Comparison of ENCODE assay signal across 26 cellular contexts in the genomic region with DNA sequence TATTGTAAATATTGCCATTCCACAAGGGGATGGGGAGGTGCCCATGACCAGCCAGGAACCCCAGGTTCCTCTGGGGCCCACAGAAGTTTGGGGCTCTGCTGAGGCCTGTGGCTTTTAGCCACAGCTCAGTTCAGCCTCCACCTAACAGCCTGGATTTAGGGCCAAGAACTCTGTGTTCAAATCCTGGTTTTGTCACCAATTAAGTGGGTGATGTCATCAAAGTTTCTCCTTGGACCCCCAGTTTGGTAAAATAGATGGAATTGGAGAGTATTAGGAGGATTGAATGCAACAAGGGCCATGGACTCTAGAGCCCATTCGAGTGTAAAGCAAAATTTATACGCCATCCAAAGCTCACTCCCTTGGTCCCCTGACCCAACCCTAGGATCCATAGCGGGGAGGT. TPM values are rescaled to one million over a fixed set of nuclear protein-coding genes. Genes with fewer than 3 reads are reported as not detected.
DNase-seq lines count a peak whose midpoint lies in the region; ATAC-seq, FAIRE-seq and TF ChIP-seq lines count a peak whose summit lies in the region.
"Had no signal": no experiment of that assay in that cellular context is flagged by ENCODE, and none has a peak within 500 bp of the region (broad histone marks: within the 10 kb centered on the region; RNA-seq: fewer than 3 reads in every experiment).

No MANE protein-coding gene starts in this region.

- no peak for TF ChIP-seq CTCF in HepG2 (CRISPR knock-in tag; IDR thresholded peaks at IDR 0.05)
- TF ChIP-seq CTCF in right lobe of liver (IDR thresholded peaks at IDR 0.05) = no peak

- H3K27me3 Mint-ChIP-seq in activated T-helper 2 cell treated with anti-CD3 and anti-CD28 coated beads, Interferon-gamma antibody, Interleukin-2, Interleukin-4, amounts not matched to agents 10 μg/mL and 5 μg/mL and 100 μg/mL, durations not matched to agents 14 hours and 24 hours and 36 hours (ENCODE audit: low read depth) = peaks cover 82% of the 10 kb centered on the region

- H3K27ac ChIP-seq in HepG2 (ENCODE audit: extremely low read length, insufficient read depth, low read length) (no peak overlapping the region), right lobe of liver (no peak overlapping the region)
- H3K27ac ChIP-seq: 22Rv1; A549; BLaER1 treated with 17β-estradiol and CSF1 and Interleukin-3, amounts not matched to agents 10 nM and 100 nM; GM23248 had no signal

- H3K9me3 ChIP-seq in HepG2 (ENCODE audit: low read length) (no peaks in the 10 kb centered on the region), right lobe of liver (no peaks in the 10 kb centered on the region)
- H3K9me3 ChIP-seq: A549; BE2C; BLaER1 treated with 17β-estradiol and CSF1 and Interleukin-3, amounts not matched to agents 10 nM and 100 nM had no signal

- no peak for ATAC-seq in HepG2
- ATAC-seq in right lobe of liver = no peak
- ATAC-seq in GM18517 (IDR thresholded peaks at IDR 0.05; ENCODE audit: unreplicated experiment) = no peak
- ATAC-seq in GM19463 (IDR thresholded peaks at IDR 0.05; ENCODE audit: unreplicated experiment) = no peak
- ATAC-seq: A549, GM12878, HCT116 had no signal

- no peak for TF ChIP-seq EP300 in HepG2 (IDR thresholded peaks at IDR 0.05; ENCODE audit: low read depth in 2 of 2, low read length in 2 of 2)
- no peak for TF ChIP-seq EP300 in HepG2 (CRISPR knock-in tag; IDR thresholded peaks at IDR 0.05; ENCODE audit: borderline replicate concordance)

- H2AFZ ChIP-seq in HepG2 (ENCODE audit: low read length) = no peak overlapping the region
- H2AFZ ChIP-seq: GM23248 had no signal

- H3K9me3 Mint-ChIP-seq in activated T-helper 2 cell treated with anti-CD3 and anti-CD28 coated beads, Interferon-gamma antibody, Interleukin-2, Interleukin-4, amounts not matched to agents 10 μg/mL and 5 μg/mL and 100 μg/mL, durations not matched to agents 14 hours and 24 hours and 36 hours = no peaks in the 10 kb centered on the region
- H3K9me3 Mint-ChIP-seq: CD4-positive, alpha-beta T cell; CD8-positive, alpha-beta memory T cell had no signal

- H3K4me1 Mint-ChIP-seq in activated T-helper 2 cell treated with anti-CD3 and anti-CD28 coated beads, Interferon-gamma antibody, Interleukin-2, Interleukin-4, amounts not matched to agents 10 μg/mL and 5 μg/mL and 100 μg/mL, durations not matched to agents 14 hours and 24 hours and 36 hours (ENCODE audit: low read depth) = peaks cover 1% of the 10 kb centered on the region

- H3K4me1 ChIP-seq in HepG2 (ENCODE audit: insufficient read depth, low read length) (peaks cover 3% of the 10 kb centered on the region), right lobe of liver (peaks cover 0 to 5% (median under 1%) of the 10 kb centered on the region in 4 donors)

- FAIRE-seq in HepG2 (lab: Jason Lieb, UNC) = no peak
- FAIRE-seq: A549, D721Med, GM12878, H1 had no signal

- H3K27me3 ChIP-seq in HepG2 (ENCODE audit: control insufficient read depth in 1 of 2, insufficient read depth in 2 of 2, low read length in 2 of 2) (peaks cover 40 to 93% of the 10 kb centered on the region in 2 experiments), right lobe of liver (peaks cover 11 to 35% of the 10 kb centered on the region in 2 donors)
- H3K27me3 ChIP-seq: BE2C had no signal

- no peak for TF ChIP-seq POLR2A in HepG2 (IDR thresholded peaks at IDR 0.05; ENCODE audit: insufficient read depth in 1 of 2, low read depth in 2 of 2, low read length in 2 of 2)
- no peak for TF ChIP-seq POLR2A in right lobe of liver (IDR thresholded peaks at IDR 0.05)

- H4K20me1 ChIP-seq in HepG2 (ENCODE audit: insufficient read depth, low read length) = peaks cover 9% of the 10 kb centered on the region; the same call in 1 of the 2 replicates

- no peak overlapping the region for H3K4me2 ChIP-seq in HepG2 (ENCODE audit: low read depth, low read length)
- H3K4me2 ChIP-seq: A549; BLaER1 treated with 17β-estradiol and CSF1 and Interleukin-3, amounts not matched to agents 10 nM and 100 nM had no signal

- no peak for TF ChIP-seq RAD21 in HepG2 (CRISPR knock-in tag; IDR thresholded peaks at IDR 0.05)

- H3K36me3 ChIP-seq in HepG2 (replicated peaks in 1 of 2; ENCODE audit: control insufficient read depth in 1 of 2, insufficient read depth in 2 of 2, low read length in 2 of 2) = no peaks in the 10 kb centered on the region
- no peaks in the 10 kb centered on the region for H3K36me3 ChIP-seq in right lobe of liver
- H3K36me3 ChIP-seq: BLaER1 treated with 17β-estradiol and CSF1 and Interleukin-3, amounts not matched to agents 10 nM and 100 nM had no signal

- WGBS in HepG2 (ENCODE audit: low lambda C conversion rate) = 13% methylated on average over 3 of the region's 3 CpGs
- 57% methylated on average over 2 of the region's 3 CpGs for WGBS in right lobe of liver (ENCODE audit: insufficient coverage, low coverage, low lambda C conversion rate, missing lambda C conversion rate)

- no peak overlapping the region for H3K27ac Mint-ChIP-seq in activated T-helper 2 cell treated with anti-CD3 and anti-CD28 coated beads, Interferon-gamma antibody, Interleukin-2, Interleukin-4, amounts not matched to agents 10 μg/mL and 5 μg/mL and 100 μg/mL, durations not matched to agents 14 hours and 24 hours and 36 hours
- H3K27ac Mint-ChIP-seq: CD4-positive, alpha-beta T cell; CD8-positive, alpha-beta memory T cell; H9 had no signal

- CTCF ChIA-PET in HepG2 (lab: Yijun Ruan, JAX; ENCODE audit: low intra/inter-chr PET ratio, low total read pairs) = no interaction called here

- no peak overlapping the region for H3K4me3 Mint-ChIP-seq in activated T-helper 2 cell treated with anti-CD3 and anti-CD28 coated beads, Interferon-gamma antibody, Interleukin-2, Interleukin-4, amounts not matched to agents 10 μg/mL and 5 μg/mL and 100 μg/mL, durations not matched to agents 14 hours and 24 hours and 36 hours (ENCODE audit: low read depth)
- H3K4me3 Mint-ChIP-seq: CD4-positive, alpha-beta T cell; CD8-positive, alpha-beta memory T cell; H9 had no signal

- H3K9ac ChIP-seq in HepG2 (ENCODE audit: insufficient read depth, low read depth, low read length) = no peak overlapping the region
- H3K9ac ChIP-seq: BLaER1 treated with 17β-estradiol and CSF1 and Interleukin-3, amounts not matched to agents 10 nM and 100 nM; GM23248 had no signal

- intact Hi-C loops in HepG2 (cut with micrococcal nuclease; ENCODE audit: unreplicated experiment) = loop anchor here (10.0 kb wide), 1 partner anchor 123 kb away; no protein-coding TSS in a partner anchor
- intact Hi-C loops in right lobe of liver (cut with DNase I) = no loop called here
- intact Hi-C loops in posterior vena cava (cut with DNase I) = no loop called here
- intact Hi-C loops in activated T-helper 2 cell treated with anti-CD3 and anti-CD28 coated beads, Interferon-gamma antibody, Interleukin-2, Interleukin-4, amounts not matched to agents 10 μg/mL and 5 μg/mL and 100 μg/mL, durations not matched to agents 14 hours and 24 hours and 36 hours (cut with micrococcal nuclease) = loop anchor here (10.0 kb wide), 1 partner anchor 203 kb away; a partner anchor contains a TSS

- in situ Hi-C loops in HepG2 (cut with HindIII; ENCODE audit: extremely low pct_ligation_motif_present, low pct_unique_long_range_greater_than_20kb) = no loop called here

- H3K79me2 ChIP-seq in HepG2 (ENCODE audit: insufficient read depth, low read length) = no peaks in the 10 kb centered on the region

- POLR2A ChIA-PET in HepG2 (lab: Yijun Ruan, JAX) = no interaction called here

- DNase-seq in HepG2 (ENCODE audit: low spot score) (no peak), right lobe of liver (no peak), epidermal melanocyte (ENCODE audit: insufficient read length, low spot score) (peak; percentile 13), posterior vena cava (ENCODE audit: low spot score) (peak; percentile 6)
- DNase-seq in activated T-helper 2 cell treated with anti-CD3 and anti-CD28 coated beads, Interferon-gamma antibody, Interleukin-2, Interleukin-4, amounts not matched to agents 10 μg/mL and 5 μg/mL and 100 μg/mL, durations not matched to agents 14 hours and 24 hours and 36 hours (ENCODE audit: low spot score) = no peak
- DNase-seq: ACHN; AML-193; CD4-positive, alpha-beta T cell; CD8-positive, alpha-beta memory T cell; DMS 273 treated with DMSO at 0.1 percent for 48 hours; DMS79; EL; GDM1; GM23248; H9 had no signal

- no peaks in the 10 kb centered on the region for H3K36me3 Mint-ChIP-seq in activated T-helper 2 cell treated with anti-CD3 and anti-CD28 coated beads, Interferon-gamma antibody, Interleukin-2, Interleukin-4, amounts not matched to agents 10 μg/mL and 5 μg/mL and 100 μg/mL, durations not matched to agents 14 hours and 24 hours and 36 hours (ENCODE audit: low read depth)
- H3K36me3 Mint-ChIP-seq: CD8-positive, alpha-beta memory T cell had no signal

- H3K4me3 ChIP-seq in HepG2 (replicated peaks in 1 of 3; ENCODE audit: insufficient read depth in 1 of 3, low read depth in 2 of 3, low read length in 3 of 3) = no peak overlapping the region
- H3K4me3 ChIP-seq in right lobe of liver = no peak overlapping the region
- H3K4me3 ChIP-seq: A549; BLaER1 treated with 17β-estradiol and CSF1 and Interleukin-3, amounts not matched to agents 10 nM and 100 nM; GM12878; GM23248 had no signal

- BruUV-seq in HepG2 (replicated peaks; lab: Mats Ljungman, UMichigan) = no TSS peak

RNA-seq across cellular contexts. Expression of a gene that starts 3.2 kb away (rescaled TPM):
- not detected in 2 replicates for total RNA-seq in HepG2 (2016; rRNA removed; fragmentation: Illumina TruSeq; extraction: Trizol)
- not detected in 2 replicates for total RNA-seq in HepG2 (2016; cell fraction: cytosol; rRNA removed; fragmentation: Illumina TruSeq; extraction: Trizol; ENCODE audit: low read depth)
- not detected in 2 replicates for total RNA-seq in HepG2 (2016; cell fraction: insoluble cytoplasmic fraction; rRNA removed; fragmentation: Illumina TruSeq; extraction: Trizol)
- total RNA-seq in HepG2 (2016; cell fraction: membrane; rRNA removed; fragmentation: Illumina TruSeq; extraction: Trizol) = not detected in 2 replicates
- total RNA-seq in HepG2 (2016; cell fraction: nucleus; rRNA removed; fragmentation: Illumina TruSeq; extraction: Trizol) = not detected in 2 replicates
- polyA plus RNA-seq in HepG2 (2011; rRNA removed) = not detected in 2 replicates
- polyA plus RNA-seq in HepG2 (2011; cell fraction: cytosol; rRNA removed) = not detected in 2 replicates
- polyA plus RNA-seq in HepG2 (2011; cell fraction: nucleus; rRNA removed) = not detected in 2 replicates
- polyA plus RNA-seq in HepG2 (2012) = not detected in 2 replicates
- not detected in 2 replicates for polyA plus RNA-seq in HepG2 (2016; cell fraction: cytosol; fragmentation: Illumina TruSeq; extraction: Trizol; ENCODE audit: low read depth)
- polyA plus RNA-seq in HepG2 (2016; cell fraction: insoluble cytoplasmic fraction; fragmentation: Illumina TruSeq; extraction: Trizol; ENCODE audit: low read depth) = not detected in 2 replicates
- polyA plus RNA-seq in HepG2 (2016; cell fraction: membrane; fragmentation: Illumina TruSeq; extraction: Trizol; ENCODE audit: low read depth) = not detected in 2 replicates
- polyA plus RNA-seq in HepG2 (2016; cell fraction: nucleus; fragmentation: Illumina TruSeq; extraction: Trizol; ENCODE audit: insufficient read depth, low read depth) = not detected in 2 replicates
- polyA minus RNA-seq in HepG2 (2011; rRNA and poly(A)+ RNA removed; ENCODE audit: low replicate concordance) = not detected in 2 replicates
- not detected in 2 replicates for polyA minus RNA-seq in HepG2 (2011; cell fraction: cytosol; rRNA and poly(A)+ RNA removed)
- polyA minus RNA-seq in HepG2 (2011; cell fraction: nucleus; rRNA and poly(A)+ RNA removed) = not detected in 2 replicates
- not detected for total RNA-seq in right lobe of liver
- not detected for total RNA-seq in posterior vena cava
- not detected in 2 replicates for total RNA-seq in activated T-helper 2 cell treated with anti-CD3 and anti-CD28 coated beads, Interferon-gamma antibody, Interleukin-2, Interleukin-4, amounts not matched to agents 10 μg/mL and 5 μg/mL and 100 μg/mL, durations not matched to agents 14 hours and 24 hours and 36 hours
- total RNA-seq: CD4-positive, alpha-beta T cell; CD8-positive, alpha-beta memory T cell; GM12878; GM23248; H1; H9 had no signal
- polyA plus RNA-seq: A549; CD14-positive monocyte; CD8-positive, alpha-beta memory T cell; GM12878; GM23248; H1 had no signal

RNA-seq across cellular contexts. Expression of a gene that starts 5.1 kb away (rescaled TPM):
- total RNA-seq in HepG2 (2016; rRNA removed; fragmentation: Illumina TruSeq; extraction: Trizol) (not detected in 2 replicates), right lobe of liver (not detected), posterior vena cava (not detected)
- total RNA-seq in HepG2 (2016; cell fraction: cytosol; rRNA removed; fragmentation: Illumina TruSeq; extraction: Trizol; ENCODE audit: low read depth) = not detected in 2 replicates
- not detected in 2 replicates for total RNA-seq in HepG2 (2016; cell fraction: insoluble cytoplasmic fraction; rRNA removed; fragmentation: Illumina TruSeq; extraction: Trizol)
- not detected in 2 replicates for total RNA-seq in HepG2 (2016; cell fraction: membrane; rRNA removed; fragmentation: Illumina TruSeq; extraction: Trizol)
- total RNA-seq in HepG2 (2016; cell fraction: nucleus; rRNA removed; fragmentation: Illumina TruSeq; extraction: Trizol) = not detected in 2 replicates
- not detected in 2 replicates for polyA plus RNA-seq in HepG2 (2011; rRNA removed)
- polyA plus RNA-seq in HepG2 (2011; cell fraction: cytosol; rRNA removed) = not detected in 2 replicates
- polyA plus RNA-seq in HepG2 (2011; cell fraction: nucleus; rRNA removed) = not detected in 2 replicates
- polyA plus RNA-seq in HepG2 (2012) = not detected in 2 replicates
- polyA plus RNA-seq in HepG2 (2016; cell fraction: cytosol; fragmentation: Illumina TruSeq; extraction: Trizol; ENCODE audit: low read depth) = not detected in 2 replicates
- polyA plus RNA-seq in HepG2 (2016; cell fraction: insoluble cytoplasmic fraction; fragmentation: Illumina TruSeq; extraction: Trizol; ENCODE audit: low read depth) = not detected in 2 replicates
- polyA plus RNA-seq in HepG2 (2016; cell fraction: membrane; fragmentation: Illumina TruSeq; extraction: Trizol; ENCODE audit: low read depth) = not detected in 2 replicates
- polyA plus RNA-seq in HepG2 (2016; cell fraction: nucleus; fragmentation: Illumina TruSeq; extraction: Trizol; ENCODE audit: insufficient read depth, low read depth) = not detected in 2 replicates
- polyA minus RNA-seq in HepG2 (2011; rRNA and poly(A)+ RNA removed; ENCODE audit: low replicate concordance) = not detected in 2 replicates
- not detected in 2 replicates for polyA minus RNA-seq in HepG2 (2011; cell fraction: cytosol; rRNA and poly(A)+ RNA removed)
- polyA minus RNA-seq in HepG2 (2011; cell fraction: nucleus; rRNA and poly(A)+ RNA removed) = not detected in 2 replicates
- total RNA-seq in activated T-helper 2 cell treated with anti-CD3 and anti-CD28 coated beads, Interferon-gamma antibody, Interleukin-2, Interleukin-4, amounts not matched to agents 10 μg/mL and 5 μg/mL and 100 μg/mL, durations not matched to agents 14 hours and 24 hours and 36 hours = not detected in 2 replicates
- total RNA-seq: CD4-positive, alpha-beta T cell; CD8-positive, alpha-beta memory T cell; GM12878; GM23248; H1; H9 had no signal
- polyA plus RNA-seq: A549; CD14-positive monocyte; CD8-positive, alpha-beta memory T cell; GM12878; GM23248; H1 had no signal

RNA-seq across cellular contexts. Expression of a gene that starts 28.7 kb away (rescaled TPM):
- not detected in 2 replicates for total RNA-seq in HepG2 (2016; rRNA removed; fragmentation: Illumina TruSeq; extraction: Trizol)
- total RNA-seq in HepG2 (2016; cell fraction: cytosol; rRNA removed; fragmentation: Illumina TruSeq; extraction: Trizol; ENCODE audit: low read depth) = not detected in 2 replicates
- total RNA-seq in HepG2 (2016; cell fraction: insoluble cytoplasmic fraction; rRNA removed; fragmentation: Illumina TruSeq; extraction: Trizol) = not detected in 2 replicates
- total RNA-seq in HepG2 (2016; cell fraction: membrane; rRNA removed; fragmentation: Illumina TruSeq; extraction: Trizol) = not detected in 2 replicates
- not detected in 2 replicates for total RNA-seq in HepG2 (2016; cell fraction: nucleus; rRNA removed; fragmentation: Illumina TruSeq; extraction: Trizol)
- not detected in 2 replicates for polyA plus RNA-seq in HepG2 (2011; rRNA removed)
- polyA plus RNA-seq in HepG2 (2011; cell fraction: cytosol; rRNA removed) = 0.03 and 0.04 TPM in 2 replicates
- polyA plus RNA-seq in HepG2 (2011; cell fraction: nucleus; rRNA removed) = not detected in 2 replicates
- polyA plus RNA-seq in HepG2 (2012) = not detected in 2 replicates
- polyA plus RNA-seq in HepG2 (2016; cell fraction: cytosol; fragmentation: Illumina TruSeq; extraction: Trizol; ENCODE audit: low read depth) = not detected in 2 replicates
- not detected in 2 replicates for polyA plus RNA-seq in HepG2 (2016; cell fraction: insoluble cytoplasmic fraction; fragmentation: Illumina TruSeq; extraction: Trizol; ENCODE audit: low read depth)
- 0.08 TPM in 1 of 2 replicates, not detected in the other for polyA plus RNA-seq in HepG2 (2016; cell fraction: membrane; fragmentation: Illumina TruSeq; extraction: Trizol; ENCODE audit: low read depth)
- polyA plus RNA-seq in HepG2 (2016; cell fraction: nucleus; fragmentation: Illumina TruSeq; extraction: Trizol; ENCODE audit: insufficient read depth, low read depth) = not detected in 2 replicates
- polyA minus RNA-seq in HepG2 (2011; rRNA and poly(A)+ RNA removed; ENCODE audit: low replicate concordance) = 0.49 TPM in 1 of 2 replicates, not detected in the other
- polyA minus RNA-seq in HepG2 (2011; cell fraction: cytosol; rRNA and poly(A)+ RNA removed) = not detected in 2 replicates
- polyA minus RNA-seq in HepG2 (2011; cell fraction: nucleus; rRNA and poly(A)+ RNA removed) = not detected in 2 replicates
- total RNA-seq in right lobe of liver = not detected
- not detected for total RNA-seq in posterior vena cava
- total RNA-seq in activated T-helper 2 cell treated with anti-CD3 and anti-CD28 coated beads, Interferon-gamma antibody, Interleukin-2, Interleukin-4, amounts not matched to agents 10 μg/mL and 5 μg/mL and 100 μg/mL, durations not matched to agents 14 hours and 24 hours and 36 hours = not detected in 2 replicates
- total RNA-seq: CD4-positive, alpha-beta T cell; CD8-positive, alpha-beta memory T cell; GM12878; GM23248; H1 had no signal
- polyA plus RNA-seq: CD14-positive monocyte; CD8-positive, alpha-beta memory T cell; GM12878; GM23248 had no signal

RNA-seq across cellular contexts. Expression of a gene that starts 53.2 kb away (rescaled TPM):
- total RNA-seq in HepG2 (2016; rRNA removed; fragmentation: Illumina TruSeq; extraction: Trizol) (not detected in 2 replicates), right lobe of liver (not detected), posterior vena cava (not detected)
- not detected in 2 replicates for total RNA-seq in HepG2 (2016; cell fraction: cytosol; rRNA removed; fragmentation: Illumina TruSeq; extraction: Trizol; ENCODE audit: low read depth)
- total RNA-seq in HepG2 (2016; cell fraction: insoluble cytoplasmic fraction; rRNA removed; fragmentation: Illumina TruSeq; extraction: Trizol) = not detected in 2 replicates
- not detected in 2 replicates for total RNA-seq in HepG2 (2016; cell fraction: membrane; rRNA removed; fragmentation: Illumina TruSeq; extraction: Trizol)
- total RNA-seq in HepG2 (2016; cell fraction: nucleus; rRNA removed; fragmentation: Illumina TruSeq; extraction: Trizol) = not detected in 2 replicates
- polyA plus RNA-seq in HepG2 (2011; rRNA removed) = 0.03 and 0.05 TPM in 2 replicates
- 0.03 TPM in 2 replicates for polyA plus RNA-seq in HepG2 (2011; cell fraction: cytosol; rRNA removed)
- 0.17 and 0.18 TPM in 2 replicates for polyA plus RNA-seq in HepG2 (2011; cell fraction: nucleus; rRNA removed)
- polyA plus RNA-seq in HepG2 (2012) = 0.09 TPM in 1 of 2 replicates, not detected in the other
- polyA plus RNA-seq in HepG2 (2016; cell fraction: cytosol; fragmentation: Illumina TruSeq; extraction: Trizol; ENCODE audit: low read depth) = not detected in 2 replicates
- not detected in 2 replicates for polyA plus RNA-seq in HepG2 (2016; cell fraction: insoluble cytoplasmic fraction; fragmentation: Illumina TruSeq; extraction: Trizol; ENCODE audit: low read depth)
- not detected in 2 replicates for polyA plus RNA-seq in HepG2 (2016; cell fraction: membrane; fragmentation: Illumina TruSeq; extraction: Trizol; ENCODE audit: low read depth)
- not detected in 2 replicates for polyA plus RNA-seq in HepG2 (2016; cell fraction: nucleus; fragmentation: Illumina TruSeq; extraction: Trizol; ENCODE audit: insufficient read depth, low read depth)
- not detected in 2 replicates for polyA minus RNA-seq in HepG2 (2011; rRNA and poly(A)+ RNA removed; ENCODE audit: low replicate concordance)
- not detected in 2 replicates for polyA minus RNA-seq in HepG2 (2011; cell fraction: cytosol; rRNA and poly(A)+ RNA removed)
- not detected in 2 replicates for polyA minus RNA-seq in HepG2 (2011; cell fraction: nucleus; rRNA and poly(A)+ RNA removed)
- total RNA-seq in activated T-helper 2 cell treated with anti-CD3 and anti-CD28 coated beads, Interferon-gamma antibody, Interleukin-2, Interleukin-4, amounts not matched to agents 10 μg/mL and 5 μg/mL and 100 μg/mL, durations not matched to agents 14 hours and 24 hours and 36 hours = not detected in 2 replicates
- total RNA-seq: CD4-positive, alpha-beta T cell; CD8-positive, alpha-beta memory T cell; GM12878; GM23248 had no signal
- polyA plus RNA-seq: CD14-positive monocyte; CD8-positive, alpha-beta memory T cell; GM12878 had no signal

Comparison
In these comparisons a context has a peak if more than half of its experiments do, and no peak if none do; other contexts are left out.
1. intact Hi-C loops: an anchor here in HepG2 (10.0 kb wide) and activated T-helper 2 cell treated with anti-CD3 and anti-CD28 coated beads, Interferon-gamma antibody, Interleukin-2, Interleukin-4, amounts not matched to agents 10 μg/mL and 5 μg/mL and 100 μg/mL, durations not matched to agents 14 hours and 24 hours and 36 hours (10.0 kb wide); none called in right lobe of liver and posterior vena cava.
2. DNase-seq: peak in epidermal melanocyte (single experiment) and posterior vena cava (single experiment); none in HepG2 (single experiment), right lobe of liver (0 of 3) and activated T-helper 2 cell treated with anti-CD3 and anti-CD28 coated beads, Interferon-gamma antibody, Interleukin-2, Interleukin-4, amounts not matched to agents 10 μg/mL and 5 μg/mL and 100 μg/mL, durations not matched to agents 14 hours and 24 hours and 36 hours (single experiment).